In the genomic region with DNA sequence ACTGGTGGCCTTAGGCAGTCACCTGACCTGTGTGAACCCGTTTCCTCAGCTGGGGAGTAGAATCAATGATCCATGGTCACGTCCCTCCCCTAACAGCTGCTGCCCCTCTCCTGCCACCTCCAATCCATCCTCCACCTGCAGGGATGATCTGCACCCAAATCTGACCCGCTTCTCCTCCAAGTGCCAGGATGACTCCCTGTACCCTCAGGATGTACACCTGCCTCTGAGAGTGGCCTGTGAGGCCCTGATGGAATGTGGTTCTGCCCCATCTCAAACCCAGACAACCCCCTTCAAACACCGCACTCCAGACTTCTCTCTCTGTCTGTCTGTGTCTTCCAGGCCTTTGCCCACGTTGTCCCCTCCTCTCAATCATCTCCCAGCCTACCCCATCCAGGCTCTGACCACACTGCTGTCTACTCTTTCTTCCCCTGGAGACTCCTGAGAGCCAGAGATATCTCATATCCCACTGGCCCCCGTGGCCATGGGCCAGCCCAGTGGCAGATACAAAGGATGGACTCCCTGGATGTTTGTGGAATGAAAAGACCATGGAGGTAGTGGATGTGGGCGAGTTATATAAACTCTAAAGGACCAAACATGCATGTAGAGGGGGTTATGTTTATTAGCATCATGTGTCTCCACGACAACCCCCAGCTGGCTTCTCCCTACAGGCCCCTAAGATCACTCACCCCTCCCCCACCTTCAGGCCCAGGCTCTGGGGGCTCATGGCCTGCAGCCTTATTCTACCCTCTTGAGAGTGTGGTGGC, we compare ENCODE assay signal across 1 cellular context.
TF ChIP-seq lines count a peak whose summit lies in the region.

No MANE protein-coding gene starts in this region.

TF ChIP-seq in H1, 55 proteins besides CTCF, POLR2A, EP300 and RAD21:
- TF ChIP-seq SRF (IDR thresholded peaks at IDR 0.05; ENCODE audit: low read depth, low read length) (no peak), FOSL1 (IDR thresholded peaks at IDR 0.05; ENCODE audit: insufficient read depth, low read depth, low read length) (no peak), RFX5 (IDR thresholded peaks at IDR 0.05; ENCODE audit: borderline replicate concordance, low read depth, low read length) (no peak), TAF7 (optimal IDR thresholded peaks at IDR 0.05; ENCODE audit: borderline replicate concordance, low read depth, low read length) (no peak), PHF8 (conservative IDR thresholded peaks at IDR 0.05; ENCODE audit: low read depth, low read length) (no peak), KDM5A (IDR thresholded peaks at IDR 0.05; ENCODE audit: low read length) (no peak), SIX5 (IDR thresholded peaks at IDR 0.05; ENCODE audit: low read depth, low read length) (no peak), RXRA (IDR thresholded peaks at IDR 0.05; ENCODE audit: insufficient read depth, low read depth, low read length) (no peak)
- TF ChIP-seq, protein P1, sequence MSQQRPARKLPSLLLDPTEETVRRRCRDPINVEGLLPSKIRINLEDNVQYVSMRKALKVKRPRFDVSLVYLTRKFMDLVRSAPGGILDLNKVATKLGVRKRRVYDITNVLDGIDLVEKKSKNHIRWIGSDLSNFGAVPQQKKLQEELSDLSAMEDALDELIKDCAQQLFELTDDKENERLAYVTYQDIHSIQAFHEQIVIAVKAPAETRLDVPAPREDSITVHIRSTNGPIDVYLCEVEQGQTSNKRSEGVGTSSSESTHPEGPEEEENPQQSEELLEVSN (IDR thresholded peaks at IDR 0.05): no peak
TF ChIP-seq in H1: peak in this region for 0.
